In genomic region chr16:23384878-23385277, GRCh38 we compare ENCODE assay signal across 23 cellular contexts.
DNase-seq lines count a peak whose midpoint lies in the region; ATAC-seq and TF ChIP-seq lines count a peak whose summit lies in the region.
"Had no signal": no experiment of that assay in that cellular context is flagged by ENCODE, and none has a peak within 500 bp of the region (broad histone marks: within the 10 kb centered on the region; RNA-seq: fewer than 3 reads in every experiment).

No MANE protein-coding gene starts in this region.

- H3K27me3 ChIP-seq in esophagus (ENCODE audit: control insufficient read depth in 1 of 2, insufficient read depth in 2 of 2, low read length in 2 of 2): no peaks in the 10 kb centered on the region
- H3K27me3 ChIP-seq in suprapubic skin: no peaks in the 10 kb centered on the region
- H3K27me3 ChIP-seq: sigmoid colon, stomach had no signal

- no peak for TF ChIP-seq EP300 in suprapubic skin (IDR thresholded peaks at IDR 0.05)

- H3K36me3 ChIP-seq in esophagus (ENCODE audit: control insufficient read depth in 2 of 2, insufficient read depth in 2 of 2, low read length in 1 of 2): peaks cover 0 to 10% of the 10 kb centered on the region in 2 donors
- peaks cover 21% of the 10 kb centered on the region for H3K36me3 ChIP-seq in suprapubic skin

- TF ChIP-seq CTCF in suprapubic skin (IDR thresholded peaks at IDR 0.05): no peak

- H3K27ac ChIP-seq in esophagus (ENCODE audit: low read depth in 2 of 2, low read length in 1 of 2) (peak overlapping the region; percentile 20 to 77), suprapubic skin (peak overlapping the region; percentile 71)
- H3K27ac ChIP-seq: 22Rv1, sigmoid colon, stomach had no signal

- no peak overlapping the region for H3K4me3 ChIP-seq in esophagus (ENCODE audit: low read depth in 1 of 2, low read length in 2 of 2)
- no peak overlapping the region for H3K4me3 ChIP-seq in suprapubic skin
- H3K4me3 ChIP-seq: mucosa of descending colon, sigmoid colon, stomach had no signal

- WGBS in esophagus, 2 donors: 61 to 71% methylated on average over 10 of the region's 10 CpGs
- WGBS in suprapubic skin: 73% methylated on average over 10 of the region's 10 CpGs

- DNase-seq in DMS53 (lab: John Stamatoyannopoulos, UW): peak; percentile 9
- DNase-seq in DMS53 treated with DMSO at 0.1 percent for 48 hours (lab: John Stamatoyannopoulos, UW; ENCODE audit: unreplicated experiment): no peak
- DNase-seq in astrocyte of the hippocampus (ENCODE audit: low read depth, low spot score): peak; percentile 83
- DNase-seq in suprapubic skin (ENCODE audit: low spot score in 2 of 2): no peak
- no peak for DNase-seq in stimulated activated CD4-positive, alpha-beta T cell treated with anti-CD3 and anti-CD28 coated beads, Interleukin-4, amount 100 ng/mL, for 4 hours
- no peak for DNase-seq in medulla oblongata (ENCODE audit: extremely low spot score)
- DNase-seq: activated CD8-positive, alpha-beta memory T cell treated with anti-CD3 and anti-CD28 coated beads, Interleukin-2, amount 50 U/mL, for 48 hours; aorta; CD4-positive, CD25-positive, alpha-beta regulatory T cell; DMS 273 treated with DMSO at 0.1 percent for 48 hours; effector memory CD4-positive, alpha-beta T cell; NCI-H1417 treated with DMSO at 0.1 percent for 48 hours; NCI-H2107; NCI-H526 treated with DMSO at 0.1 percent for 48 hours; RPMI8226; sigmoid colon; stimulated activated CD4-positive, alpha-beta T cell treated with anti-CD3 and anti-CD28 coated beads, Interleukin-15, amount 100 ng/mL, for 24 hours; stomach had no signal

- no peak for ATAC-seq in HG03159 (IDR thresholded peaks at IDR 0.05; ENCODE audit: unreplicated experiment)
- ATAC-seq: activated naive CD4-positive, alpha-beta T cell treated with anti-CD3 and anti-CD28 coated beads, Interleukin-2, amount 50 U/mL, for 72 hours; mucosa of descending colon had no signal

- H3K9me3 ChIP-seq in esophagus (ENCODE audit: control insufficient read depth in 2 of 2, insufficient read depth in 1 of 2, low read depth in 1 of 2, low read length in 1 of 2): no peaks in the 10 kb centered on the region
- no peaks in the 10 kb centered on the region for H3K9me3 ChIP-seq in suprapubic skin
- H3K9me3 ChIP-seq: mucosa of descending colon, sigmoid colon, stomach had no signal

- no peak for TF ChIP-seq POLR2A in suprapubic skin (IDR thresholded peaks at IDR 0.05)

- H3K4me1 ChIP-seq in esophagus (ENCODE audit: control insufficient read depth in 2 of 2, insufficient read depth in 2 of 2, low read length in 1 of 2) (peaks cover 2 to 12% of the 10 kb centered on the region in 2 donors), suprapubic skin (peaks cover 7% of the 10 kb centered on the region)
- H3K4me1 ChIP-seq: sigmoid colon, stomach had no signal

Comparison
In these comparisons a context has a peak if more than half of its experiments do, and no peak if none do; other contexts are left out.
1. DNase-seq: peak in DMS53 (single experiment) and astrocyte of the hippocampus (single experiment); none in DMS53 treated with DMSO at 0.1 percent for 48 hours (single experiment), suprapubic skin (0 of 2), stimulated activated CD4-positive, alpha-beta T cell treated with anti-CD3 and anti-CD28 coated beads, Interleukin-4, amount 100 ng/mL, for 4 hours (0 of 2) and medulla oblongata (single experiment).